ENCODE assay signal across 21 cellular contexts in genomic region chrX:71823391-71824057, GRCh38.
DNase-seq lines count a peak whose midpoint lies in the region; ATAC-seq and TF ChIP-seq lines count a peak whose summit lies in the region.
"Had no signal": no experiment of that assay in that cellular context is flagged by ENCODE, and none has a peak within 500 bp of the region (broad histone marks: within the 10 kb centered on the region; RNA-seq: fewer than 3 reads in every experiment).

No MANE protein-coding gene starts in this region.

- POLR2A ChIA-PET in activated B cell treated with CpG ODN at 0.5 μM for 24 hours (lab: Charles Lee), result no interaction called here

- H3K27me3 Mint-ChIP-seq in activated B cell treated with CpG ODN at 0.5 μM for 24 hours (no peaks in the 10 kb centered on the region), endodermal cell (ENCODE audit: insufficient read depth) (peaks cover 26% of the 10 kb centered on the region)

- WGBS in endodermal cell (ENCODE audit: insufficient coverage in 1 of 2, insufficient read length in 1 of 2), 2 experiments, result 80 to 86% methylated on average over 1 to 12 of the region's 12 CpGs
- WGBS in neuronal stem cell (ENCODE audit: extremely low coverage in 2 of 2, insufficient read length in 2 of 2, insufficient replicate concordance in 1 of 2), 2 donors, result no CpG with 5 or more reads among the region's 12 CpGs

- H4K91ac ChIP-seq in neuronal stem cell (ENCODE audit: low read depth, low read length, poor library complexity), result no peak overlapping the region

- CTCF ChIA-PET in activated B cell treated with CpG ODN at 0.5 μM for 24 hours (lab: Charles Lee), result no interaction called here

- intact Hi-C loops in activated B cell treated with CpG ODN at 0.5 μM for 24 hours (cut with micrococcal nuclease) (no loop called here), colonic mucosa (cut with DNase I) (no loop called here)

- no peak overlapping the region for H3K4me2 ChIP-seq in neuronal stem cell (ENCODE audit: insufficient read depth, low read length, poor library complexity, severe bottlenecking)

- no peak overlapping the region for H3K4me3 Mint-ChIP-seq in activated B cell treated with CpG ODN at 0.5 μM for 24 hours
- H3K4me3 Mint-ChIP-seq in endodermal cell, result no peak overlapping the region
- H3K4me3 Mint-ChIP-seq: CD4-positive, CD25-positive, alpha-beta regulatory T cell; CD8-positive, alpha-beta memory T cell; HFFc6 had no signal

- H3K9me3 ChIP-seq in endodermal cell (ENCODE audit: control insufficient read depth, low read length) (no peaks in the 10 kb centered on the region), neuronal stem cell (replicated peaks in 1 of 2; ENCODE audit: control insufficient read depth in 2 of 2, insufficient read depth in 1 of 2, low read depth in 1 of 2, low read length in 2 of 2) (no peaks in the 10 kb centered on the region), colonic mucosa (no peaks in the 10 kb centered on the region)
- H3K9me3 ChIP-seq: BE2C had no signal

- no peak overlapping the region for H3K4ac ChIP-seq in neuronal stem cell (ENCODE audit: low read length)

- H3K27me3 ChIP-seq in endodermal cell (ENCODE audit: control insufficient read depth, insufficient read depth, low read length, poor library complexity, severe bottlenecking) (no peaks in the 10 kb centered on the region), neuronal stem cell (ENCODE audit: control insufficient read depth in 3 of 3, insufficient read depth in 3 of 3, low read depth in 1 of 3, low read length in 3 of 3) (peaks cover 0 to 16% (median 0%) of the 10 kb centered on the region in 3 experiments), colonic mucosa (no peaks in the 10 kb centered on the region)
- H3K27me3 ChIP-seq: BE2C had no signal

- DNase-seq in activated B cell treated with CpG ODN at 0.5 μM for 24 hours (no peak), endodermal cell (peak; percentile 37), neuronal stem cell (ENCODE audit: low spot score) (no peak), colonic mucosa (no peak), NAMALWA (ENCODE audit: low spot score) (no peak)
- DNase-seq: ACHN; BE2C; C1 segment of cervical spinal cord; CD4-positive, CD25-positive, alpha-beta regulatory T cell; CD8-positive, alpha-beta memory T cell; COR-L47; DMS 273 treated with DMSO at 0.1 percent for 48 hours; DMS53; DND-41; EL; GOT3; H7; HFFc6 had no signal

- H3K9me3 Mint-ChIP-seq in activated B cell treated with CpG ODN at 0.5 μM for 24 hours, result no peaks in the 10 kb centered on the region
- H3K9me3 Mint-ChIP-seq in endodermal cell, result peaks cover 73% of the 10 kb centered on the region
- H3K9me3 Mint-ChIP-seq: HFFc6 had no signal

- H3K18ac ChIP-seq in neuronal stem cell (ENCODE audit: low read length), result no peak overlapping the region

- H3K36me3 ChIP-seq in endodermal cell (ENCODE audit: control insufficient read depth, insufficient read depth, low read length), result no peaks in the 10 kb centered on the region
- H3K36me3 ChIP-seq in neuronal stem cell (replicated peaks in 1 of 2; ENCODE audit: control insufficient read depth in 2 of 2, insufficient read depth in 2 of 2, low read length in 2 of 2), result no peaks in the 10 kb centered on the region
- no peaks in the 10 kb centered on the region for H3K36me3 ChIP-seq in colonic mucosa
- H3K36me3 ChIP-seq: BE2C had no signal

- H3K9ac ChIP-seq in endodermal cell (ENCODE audit: extremely low read depth, low read length, poor library complexity, severe bottlenecking) (no peak overlapping the region), neuronal stem cell (ENCODE audit: low read depth, low read length, poor library complexity) (no peak overlapping the region), colonic mucosa (ENCODE audit: low read depth in 2 of 2, low read length in 2 of 2) (no peak overlapping the region)

- H3K27ac ChIP-seq in endodermal cell (ENCODE audit: low read depth, low read length), result no peak overlapping the region
- no peak overlapping the region for H3K27ac ChIP-seq in neuronal stem cell (replicated peaks; ENCODE audit: low read length)
- H3K27ac ChIP-seq in colonic mucosa, result no peak overlapping the region

- H3K4me3 ChIP-seq in endodermal cell (ENCODE audit: low read length), result no peak overlapping the region
- no peak overlapping the region for H3K4me3 ChIP-seq in neuronal stem cell (ENCODE audit: low read length in 2 of 2)
- no peak overlapping the region for H3K4me3 ChIP-seq in colonic mucosa
- H3K4me3 ChIP-seq: GM12878 had no signal

- no peak for ATAC-seq in activated B cell treated with CpG ODN at 0.5 μM for 24 hours (ENCODE audit: low read depth)
- no peak for ATAC-seq in HG03039 (IDR thresholded peaks at IDR 0.05; ENCODE audit: unreplicated experiment)
- ATAC-seq: GM12878, HCT116 had no signal

- H3K79me1 ChIP-seq in neuronal stem cell (ENCODE audit: low read depth, low read length), result no peaks in the 10 kb centered on the region

- TF ChIP-seq CTCF in activated B cell treated with CpG ODN at 0.5 μM for 24 hours (IDR thresholded peaks at IDR 0.05), result no peak
- no peak for TF ChIP-seq CTCF in endodermal cell (conservative IDR thresholded peaks at IDR 0.05)
- TF ChIP-seq CTCF in colonic mucosa (IDR thresholded peaks at IDR 0.05), result no peak

- no peak overlapping the region for H2AK5ac ChIP-seq in neuronal stem cell (ENCODE audit: low read depth, low read length)

- no peak overlapping the region for H4K8ac ChIP-seq in neuronal stem cell (ENCODE audit: low read depth, low read length)

- no peaks in the 10 kb centered on the region for H3K4me1 ChIP-seq in endodermal cell (ENCODE audit: control insufficient read depth, insufficient read depth, low read length)
- H3K4me1 ChIP-seq in neuronal stem cell (ENCODE audit: control insufficient read depth in 2 of 2, insufficient read depth in 1 of 2, low read depth in 1 of 2, low read length in 2 of 2), result no peaks in the 10 kb centered on the region
- no peaks in the 10 kb centered on the region for H3K4me1 ChIP-seq in colonic mucosa
- H3K4me1 ChIP-seq: BE2C had no signal

- H3K23ac ChIP-seq in neuronal stem cell (ENCODE audit: low read depth, low read length, poor library complexity), result no peak overlapping the region

- H3K27ac Mint-ChIP-seq in activated B cell treated with CpG ODN at 0.5 μM for 24 hours, result peak overlapping the region; percentile 37
- no peak overlapping the region for H3K27ac Mint-ChIP-seq in endodermal cell
- H3K27ac Mint-ChIP-seq: CD8-positive, alpha-beta memory T cell; HFFc6 had no signal

- H2BK15ac ChIP-seq in neuronal stem cell (ENCODE audit: low read length), result no peak overlapping the region

- H3K36me3 Mint-ChIP-seq in activated B cell treated with CpG ODN at 0.5 μM for 24 hours (ENCODE audit: low read depth) (no peaks in the 10 kb centered on the region), endodermal cell (ENCODE audit: low read depth) (no peaks in the 10 kb centered on the region)
- H3K36me3 Mint-ChIP-seq: CD4-positive, CD25-positive, alpha-beta regulatory T cell; CD8-positive, alpha-beta memory T cell had no signal

- H2AFZ ChIP-seq in neuronal stem cell (ENCODE audit: low read length), result no peak overlapping the region

- no peak overlapping the region for H2BK120ac ChIP-seq in neuronal stem cell (ENCODE audit: low read depth, low read length)

- no peak overlapping the region for H2BK5ac ChIP-seq in neuronal stem cell (ENCODE audit: low read length)

- peak overlapping the region; percentile 31 for H3K14ac ChIP-seq in neuronal stem cell (ENCODE audit: low read length)

- H3K4me1 Mint-ChIP-seq in activated B cell treated with CpG ODN at 0.5 μM for 24 hours (no peaks in the 10 kb centered on the region), endodermal cell (no peaks in the 10 kb centered on the region)
- H3K4me1 Mint-ChIP-seq: CD4-positive, CD25-positive, alpha-beta regulatory T cell; CD8-positive, alpha-beta memory T cell had no signal

- H2BK12ac ChIP-seq in neuronal stem cell (ENCODE audit: low read length), result no peak overlapping the region
